In genomic region chr3:14157951-14158350, GRCh38 we compare ENCODE assay signal across 1 cellular context.
TF ChIP-seq lines count a peak whose summit lies in the region.

No MANE protein-coding gene starts in this region.

TF ChIP-seq in K562, 482 proteins besides CTCF, POLR2A, EP300 and RAD21:
- TF ChIP-seq CBX3 (IDR thresholded peaks at IDR 0.05; ENCODE audit: borderline replicate concordance in 1 of 2, low read length in 2 of 2) (no peak), RBFOX2 (IDR thresholded peaks at IDR 0.05; ENCODE audit: low read depth, low read length) (0 out of 2 replicates have a peak, but pooled peaks have one; percentile 15)
TF ChIP-seq in K562: peak in this region for 1.
